In genomic region chr2:172380436-172381274, GRCh38 we compare ENCODE assay signal across 1 cellular context.
TF ChIP-seq lines count a peak whose summit lies in the region.

No MANE protein-coding gene starts in this region.

TF ChIP-seq in IMR-90, 13 proteins besides CTCF, POLR2A, EP300 and RAD21 (continued from another document):
- no peak for TF ChIP-seq CHD1 (IDR thresholded peaks at IDR 0.05; ENCODE audit: low read depth, low read length)
- no peak for TF ChIP-seq FOS (IDR thresholded peaks at IDR 0.05; ENCODE audit: low read depth, low read length)
- TF ChIP-seq NFE2L2 (IDR thresholded peaks at IDR 0.05; ENCODE audit: low read depth, low read length) = no peak
- no peak for TF ChIP-seq MAZ (IDR thresholded peaks at IDR 0.05; ENCODE audit: borderline replicate concordance, low read depth, low read length)
